In the genomic region with DNA sequence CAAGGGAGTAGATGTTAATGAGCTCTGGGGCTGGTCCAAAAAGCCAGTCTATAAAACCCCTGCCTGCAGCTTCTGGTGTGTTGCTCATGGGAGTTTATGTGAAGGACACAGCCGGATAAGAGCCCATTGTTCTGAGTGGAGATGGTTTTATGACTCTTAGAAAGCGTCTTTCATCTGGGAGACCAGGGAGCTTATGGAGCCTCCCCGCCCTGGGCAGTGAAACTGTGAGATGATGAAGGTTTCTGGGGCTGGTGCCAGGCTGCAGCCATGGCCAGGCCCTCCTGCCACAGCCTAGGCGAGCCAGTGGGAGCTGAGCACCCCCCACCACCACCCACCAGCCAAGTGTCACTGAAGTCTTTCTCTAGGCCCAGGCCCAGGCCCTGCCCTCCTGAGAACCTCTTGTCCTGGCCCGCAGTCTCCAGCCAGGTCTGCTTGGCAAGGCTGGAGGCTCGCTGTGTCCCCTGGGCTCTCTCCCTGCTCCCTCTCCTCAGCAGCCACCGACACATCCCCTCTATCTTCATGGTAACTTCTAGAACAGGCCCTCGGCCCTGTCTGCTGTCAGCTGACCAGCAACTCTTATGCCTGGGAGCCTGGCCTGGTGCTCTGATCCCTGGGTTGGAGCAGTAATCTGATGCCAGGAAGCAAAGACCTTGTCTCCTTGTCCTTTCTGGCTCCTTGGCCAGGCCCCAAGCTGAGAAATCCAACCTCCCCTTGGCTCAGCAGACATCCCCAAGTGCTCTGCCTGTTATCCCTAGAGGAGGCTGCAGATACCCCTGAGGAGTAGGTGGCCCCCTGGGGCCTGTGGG, we compare ENCODE assay signal across 8 cellular contexts. TPM values are rescaled to one million over a fixed set of nuclear protein-coding genes. Genes with fewer than 3 reads are reported as not detected.
DNase-seq lines count a peak whose midpoint lies in the region; ATAC-seq and TF ChIP-seq lines count a peak whose summit lies in the region.

No MANE protein-coding gene starts in this region.

- H3K27me3 ChIP-seq in aorta (ENCODE audit: control insufficient read depth in 1 of 2, insufficient read depth in 2 of 2, low read length in 1 of 2) = no peaks in the 10 kb centered on the region

- no peaks in the 10 kb centered on the region for H3K36me3 ChIP-seq in aorta (ENCODE audit: control insufficient read depth in 1 of 2, insufficient read depth in 2 of 2, low read length in 1 of 2)

- WGBS in aorta, 2 donors = 3 to 4% methylated on average over 8 of the region's 8 CpGs

- no peak overlapping the region for H3K4me3 ChIP-seq in aorta (ENCODE audit: low read length in 2 of 2)

- peak overlapping the region; percentile 64 to 90 for H3K27ac ChIP-seq in aorta (ENCODE audit: low read depth in 1 of 2, low read length in 2 of 2)

- H3K36me3 Mint-ChIP-seq in nephron progenitor cell (ENCODE audit: low read depth) = no peaks in the 10 kb centered on the region

- TF ChIP-seq CTCF in nephron progenitor cell (IDR thresholded peaks at IDR 0.05) = no peak

- peaks cover 10% of the 10 kb centered on the region for H3K27me3 Mint-ChIP-seq in nephron progenitor cell (ENCODE audit: low read depth, poor library complexity)

- peak; percentile 10 for DNase-seq in NCI-H187 treated with DMSO at 0.1 percent for 48 hours (lab: John Stamatoyannopoulos, UW)
- DNase-seq in NCI-H187 (lab: John Stamatoyannopoulos, UW) = no peak
- DNase-seq in fibroblast of peridontal ligament (ENCODE audit: extremely low read depth) = peak; percentile 38
- peak; percentile 19 for DNase-seq in nephron progenitor cell
- peak; percentile 85 to 90 for DNase-seq in aorta
- DNase-seq in stimulated activated CD4-positive, alpha-beta T cell treated with anti-CD3 and anti-CD28 coated beads, Interleukin-12 subunit alpha, Interleukin-12 subunit beta, amount 100 ng/mL, for 4 hours = no peak

- H3K4me1 Mint-ChIP-seq in nephron progenitor cell = peaks cover 66% of the 10 kb centered on the region

- no peaks in the 10 kb centered on the region for H3K4me1 ChIP-seq in aorta (ENCODE audit: control insufficient read depth in 1 of 2, insufficient read depth in 2 of 2, low read length in 2 of 2)

- H3K9me3 ChIP-seq in aorta (ENCODE audit: control insufficient read depth, low read length) = no peaks in the 10 kb centered on the region

- peak overlapping the region; percentile 99 for H3K27ac Mint-ChIP-seq in nephron progenitor cell

- no peaks in the 10 kb centered on the region for H3K9me3 Mint-ChIP-seq in nephron progenitor cell

- H3K4me3 Mint-ChIP-seq in nephron progenitor cell = no peak overlapping the region

- intact Hi-C loops in aorta (cut with DNase I) = no loop called here

- ATAC-seq in aorta (ENCODE audit: low FRiP score) (peak; percentile 83), GM19023 (IDR thresholded peaks at IDR 0.05; ENCODE audit: unreplicated experiment) (no peak), GM18498 (IDR thresholded peaks at IDR 0.05; ENCODE audit: unreplicated experiment) (no peak)

RNA-seq across cellular contexts. Expression of gene ARHGEF10L, which starts 7.6 kb away (rescaled TPM):
- 100 to 1,000 TPM; 143 to 190 TPM for total RNA-seq in aorta
- polyA plus RNA-seq in aorta = 100 to 1,000 TPM in 1 of 2 donors, 10 to 100 TPM in 1; 24.0 to 122 TPM

Comparison
In these comparisons a context has a peak if more than half of its experiments do, and no peak if none do; other contexts are left out.
1. DNase-seq: peak in NCI-H187 treated with DMSO at 0.1 percent for 48 hours (single experiment), fibroblast of peridontal ligament (single experiment), nephron progenitor cell (single experiment) and aorta (2 of 2); none in NCI-H187 (0 of 2) and stimulated activated CD4-positive, alpha-beta T cell treated with anti-CD3 and anti-CD28 coated beads, Interleukin-12 subunit alpha, Interleukin-12 subunit beta, amount 100 ng/mL, for 4 hours (single experiment).